9 cellular contexts compared by ENCODE assay signal in genomic region chr1:244730934-244731434, GRCh38.
DNase-seq lines count a peak whose midpoint lies in the region; ATAC-seq and TF ChIP-seq lines count a peak whose summit lies in the region.
"Had no signal": no experiment of that assay in that cellular context is flagged by ENCODE, and none has a peak within 500 bp of the region (broad histone marks: within the 10 kb centered on the region; RNA-seq: fewer than 3 reads in every experiment).

No MANE protein-coding gene starts in this region.

- H3K4me1 Mint-ChIP-seq in activated T-cell treated with anti-CD3 and anti-CD28 coated beads, Interleukin-2, amount 50 U/mL, for 4 hours (ENCODE audit: low read depth): peaks cover 10% of the 10 kb centered on the region

- no peak for ATAC-seq in activated T-cell treated with anti-CD3 and anti-CD28 coated beads, Interleukin-2, amount 50 U/mL, for 4 hours
- ATAC-seq in body of pancreas (peak; percentile 15), lower lobe of right lung (no peak), thoracic aorta (ENCODE audit: insufficient number of reproducible peaks, low FRiP score, low read depth) (no peak), GM21619 (IDR thresholded peaks at IDR 0.05; ENCODE audit: unreplicated experiment) (no peak)

- H3K4me3 ChIP-seq in body of pancreas: no peak overlapping the region
- H3K4me3 ChIP-seq in lower lobe of right lung: peak overlapping the region; percentile 66
- peak overlapping the region; percentile 88 for H3K4me3 ChIP-seq in thoracic aorta

- no peak for TF ChIP-seq CTCF in body of pancreas (IDR thresholded peaks at IDR 0.05)
- TF ChIP-seq CTCF in lower lobe of right lung (IDR thresholded peaks at IDR 0.05): no peak
- TF ChIP-seq CTCF in thoracic aorta (IDR thresholded peaks at IDR 0.05): no peak

- H3K36me3 ChIP-seq in body of pancreas (replicated peaks in 1 of 2; ENCODE audit: insufficient read depth in 1 of 2, low read depth in 2 of 2) (no peaks in the 10 kb centered on the region), lower lobe of right lung (no peaks in the 10 kb centered on the region), thoracic aorta (no peaks in the 10 kb centered on the region)

- TF ChIP-seq POLR2A in body of pancreas (IDR thresholded peaks at IDR 0.05): no peak

- H3K27me3 ChIP-seq in body of pancreas (no peaks in the 10 kb centered on the region), lower lobe of right lung (ENCODE audit: low read depth) (no peaks in the 10 kb centered on the region), thoracic aorta (replicated peaks; ENCODE audit: insufficient read depth) (no peaks in the 10 kb centered on the region)

- intact Hi-C loops in body of pancreas (cut with DNase I) (no loop called here), lower lobe of right lung (cut with DNase I) (no loop called here), posterior vena cava (cut with DNase I) (loop anchor here in 1 of 2 donors (1.0 kb wide), 1 partner anchor 78 kb away; the partner anchor contains the start of gene DESI2)

- no peaks in the 10 kb centered on the region for H3K9me3 Mint-ChIP-seq in activated T-cell treated with anti-CD3 and anti-CD28 coated beads, Interleukin-2, amount 50 U/mL, for 4 hours

- DNase-seq in activated T-cell treated with anti-CD3 and anti-CD28 coated beads, Interleukin-2, amount 50 U/mL, for 4 hours: no peak
- DNase-seq in activated T-cell treated with anti-CD3 and anti-CD28 coated beads for 4 hours (no peak), body of pancreas (no peak), lower lobe of right lung (no peak), thoracic aorta (ENCODE audit: low spot score) (no peak), RPMI8226 (no peak), posterior vena cava (ENCODE audit: low spot score) (no peak)

- H3K36me3 Mint-ChIP-seq in activated T-cell treated with anti-CD3 and anti-CD28 coated beads, Interleukin-2, amount 50 U/mL, for 4 hours (ENCODE audit: insufficient read depth): no peaks in the 10 kb centered on the region

- no peak overlapping the region for H3K27ac ChIP-seq in body of pancreas
- H3K27ac ChIP-seq in lower lobe of right lung: no peak overlapping the region
- H3K27ac ChIP-seq in thoracic aorta: no peak overlapping the region
- H3K27ac ChIP-seq: C4-2B had no signal

- peaks cover 4% of the 10 kb centered on the region for H3K4me1 ChIP-seq in body of pancreas
- H3K4me1 ChIP-seq in lower lobe of right lung: peaks cover 5% of the 10 kb centered on the region
- H3K4me1 ChIP-seq in thoracic aorta (ENCODE audit: control insufficient read depth in 1 of 2, low read depth in 2 of 2): no peaks in the 10 kb centered on the region

- H3K9me3 ChIP-seq in body of pancreas (no peaks in the 10 kb centered on the region), lower lobe of right lung (no peaks in the 10 kb centered on the region), thoracic aorta (no peaks in the 10 kb centered on the region)

- peak overlapping the region; percentile 73 for H3K4me3 Mint-ChIP-seq in activated T-cell treated with anti-CD3 and anti-CD28 coated beads, Interleukin-2, amount 50 U/mL, for 4 hours

- peaks cover 12% of the 10 kb centered on the region for H3K27me3 Mint-ChIP-seq in activated T-cell treated with anti-CD3 and anti-CD28 coated beads, Interleukin-2, amount 50 U/mL, for 4 hours (ENCODE audit: low read depth)

- 53 to 100% methylated on average over 8 to 28 of the region's 28 CpGs for WGBS in body of pancreas, 2 donors

Comparison
In these comparisons a context has a peak if more than half of its experiments do, and no peak if none do; other contexts are left out.
1. H3K4me3 ChIP-seq: peak in lower lobe of right lung (single experiment) and thoracic aorta (single experiment); none in body of pancreas (0 of 2).